Comparison of ENCODE assay signal across 18 cellular contexts in genomic region chr12:121669525-121669908, GRCh38. TPM values are rescaled to one million over a fixed set of nuclear protein-coding genes. Genes with fewer than 3 reads are reported as not detected.
DNase-seq lines count a peak whose midpoint lies in the region; ATAC-seq, FAIRE-seq and TF ChIP-seq lines count a peak whose summit lies in the region.
"Had no signal": no experiment of that assay in that cellular context is flagged by ENCODE, and none has a peak within 500 bp of the region (broad histone marks: within the 10 kb centered on the region; RNA-seq: fewer than 3 reads in every experiment).

Gene MORN3 (minus strand): TSS chr12:121669654. CDS start chr12:121669483, 171 bp downstream.

- DNase-seq in HepG2 (ENCODE audit: low spot score) (no peak), right lobe of liver (no peak), T-cell (no peak), epithelial cell of esophagus (ENCODE audit: low read depth) (peak; percentile 48), germinal center (ENCODE audit: low spot score) (no peak), RCC 7860 (ENCODE audit: low spot score) (no peak), GM10266 (ENCODE audit: extremely low spot score) (no peak), DMS79 treated with DMSO at 0.1 percent for 48 hours (lab: John Stamatoyannopoulos, UW) (no peak)
- DNase-seq: activated CD4-positive, alpha-beta T cell treated with anti-CD3 and anti-CD28 coated beads, Interleukin-2, amount 50 U/mL, for 48 hours; activated gamma-delta T cell treated with Interleukin-2 at 50 U/mL for 16 hours; DMS153; left ventricle myocardium inferior; NCI-H146; psoas muscle; SHP77 treated with DMSO at 0.1 percent for 48 hours had no signal

- WGBS in HepG2 (ENCODE audit: low lambda C conversion rate) = 77% methylated on average over 4 of the region's 5 CpGs
- 83% methylated on average over 1 of the region's 5 CpGs for WGBS in right lobe of liver (ENCODE audit: insufficient coverage, low coverage, low lambda C conversion rate, missing lambda C conversion rate)

- peak within 1 kb of the TSS; percentile 80 to 82 for H3K27ac Mint-ChIP-seq in T-cell
- H3K27ac Mint-ChIP-seq: stimulated activated naive CD8-positive, alpha-beta T cell treated with anti-CD3 and anti-CD28 coated beads, Interleukin-15, Interleukin-2, amounts not matched to agents 100 ng/mL and 50 ng/mL, for 24 hours had no signal

- no peaks in the 10 kb centered on the region for H3K9me3 Mint-ChIP-seq in T-cell
- H3K9me3 Mint-ChIP-seq: stimulated activated naive CD8-positive, alpha-beta T cell treated with anti-CD3 and anti-CD28 coated beads, Interleukin-15, Interleukin-2, amounts not matched to agents 100 ng/mL and 50 ng/mL, for 24 hours had no signal

- no peak for FAIRE-seq in HepG2 (lab: Jason Lieb, UNC)
- FAIRE-seq in RCC 7860 (lab: Jason Lieb, UNC) = no peak
- FAIRE-seq: endometrium had no signal

- TF ChIP-seq RAD21 in HepG2 (CRISPR knock-in tag; IDR thresholded peaks at IDR 0.05) = no peak

- TF ChIP-seq EP300 in HepG2 (IDR thresholded peaks at IDR 0.05; ENCODE audit: low read depth in 2 of 2, low read length in 2 of 2) (no peak), HepG2 (CRISPR knock-in tag; IDR thresholded peaks at IDR 0.05; ENCODE audit: borderline replicate concordance) (no peak)

- ATAC-seq in HepG2 (peak; percentile 29), right lobe of liver (no peak), T-cell (replicated peaks in 1 of 4) (no peak)
- ATAC-seq: foreskin keratinocyte, psoas muscle had no signal

- intact Hi-C loops in HepG2 (cut with micrococcal nuclease; ENCODE audit: unreplicated experiment) = loop anchor here (2.0 kb wide), 1 partner anchor 117 kb away; no protein-coding TSS in a partner anchor
- intact Hi-C loops in right lobe of liver (cut with DNase I) = loop anchor here in 1 of 2 donors (10.0 kb wide), 1 partner anchor 105 kb away; no protein-coding TSS in a partner anchor

- H3K4me1 ChIP-seq in HepG2 (ENCODE audit: insufficient read depth, low read length) = peaks cover 39% of the 10 kb centered on the region
- H3K4me1 ChIP-seq in right lobe of liver = peaks cover 0 to 13% (median 0%) of the 10 kb centered on the region in 4 donors

- POLR2A ChIA-PET in HepG2 (lab: Yijun Ruan, JAX) (interaction anchor here (0.8 to 2.0 kb wide), 3 partner anchors 17 to 119 kb away, joined by 4 to 8 read pairs (median 5); no protein-coding TSS in a partner anchor), T-cell (lab: Charles Lee) (interaction anchor here in 1 of 2 donors (0.6 kb wide), 1 partner anchor 18 kb away, joined by 3 read pairs; no protein-coding TSS in a partner anchor)

- no peaks in the 10 kb centered on the region; a peak in 1 of 5 replicates for H3K27me3 ChIP-seq in HepG2 (ENCODE audit: control insufficient read depth in 1 of 2, insufficient read depth in 2 of 2, low read length in 2 of 2)
- no peaks in the 10 kb centered on the region for H3K27me3 ChIP-seq in right lobe of liver
- H3K27me3 ChIP-seq: foreskin keratinocyte had no signal

- CTCF ChIA-PET in HepG2 (lab: Yijun Ruan, JAX; ENCODE audit: low intra/inter-chr PET ratio, low total read pairs) (interaction anchor here (1.9 to 2.2 kb wide), 2 partner anchors 117 to 170 kb away, joined by 9 to 14 read pairs; no protein-coding TSS in a partner anchor), T-cell (lab: Charles Lee) (interaction anchor here (1.4 to 3.2 kb wide), 6 partner anchors 10 to 125 kb away, joined by 3 to 27 read pairs (median 13); no protein-coding TSS in a partner anchor)

- no peak for TF ChIP-seq POLR2A in HepG2 (IDR thresholded peaks at IDR 0.05; ENCODE audit: insufficient read depth in 1 of 2, low read depth in 2 of 2, low read length in 2 of 2)
- no peak for TF ChIP-seq POLR2A in right lobe of liver (IDR thresholded peaks at IDR 0.05)

- no TSS peak for BruUV-seq in HepG2 (replicated peaks; lab: Mats Ljungman, UMichigan)

- in situ Hi-C loops in HepG2 (cut with HindIII; ENCODE audit: extremely low pct_ligation_motif_present, low pct_unique_long_range_greater_than_20kb) = loop anchor here (5.0 kb wide), 1 partner anchor 117 kb away; no protein-coding TSS in a partner anchor

- H3K9me3 ChIP-seq in HepG2 (ENCODE audit: low read length) = no peaks in the 10 kb centered on the region
- H3K9me3 ChIP-seq in right lobe of liver = no peaks in the 10 kb centered on the region
- H3K9me3 ChIP-seq: left ventricle myocardium inferior, psoas muscle had no signal

- no peak within 1 kb of the TSS for H3K27ac ChIP-seq in HepG2 (ENCODE audit: extremely low read length, insufficient read depth, low read length)
- H3K27ac ChIP-seq in right lobe of liver = no peak within 1 kb of the TSS
- H3K27ac ChIP-seq: foreskin keratinocyte, left ventricle myocardium inferior, psoas muscle had no signal

- H3K4me3 ChIP-seq in HepG2 (replicated peaks in 1 of 3; ENCODE audit: insufficient read depth in 1 of 3, low read depth in 2 of 3, low read length in 3 of 3) (peak within 1 kb of the TSS; percentile 14 to 55 (median 27); a peak in 5 of 6 replicates), right lobe of liver (no peak within 1 kb of the TSS), epithelial cell of esophagus (ENCODE audit: low read length) (no peak within 1 kb of the TSS)
- H3K4me3 ChIP-seq: left ventricle myocardium inferior, psoas muscle had no signal

- TF ChIP-seq CTCF in HepG2 (CRISPR knock-in tag; IDR thresholded peaks at IDR 0.05) (no peak), right lobe of liver (IDR thresholded peaks at IDR 0.05) (no peak), epithelial cell of esophagus (IDR thresholded peaks at IDR 0.05; ENCODE audit: insufficient read depth, low read depth, low read length, missing control alignments) (no peak), GM10266 (IDR thresholded peaks at IDR 0.05; ENCODE audit: control insufficient read depth, insufficient read depth, low read depth, missing control alignments) (no peak)

- peak within 1 kb of the TSS; percentile 23 for H2AFZ ChIP-seq in HepG2 (ENCODE audit: low read length)

- no peaks in the 10 kb centered on the region for H3K27me3 Mint-ChIP-seq in T-cell
- H3K27me3 Mint-ChIP-seq: stimulated activated naive CD8-positive, alpha-beta T cell treated with anti-CD3 and anti-CD28 coated beads, Interleukin-15, Interleukin-2, amounts not matched to agents 100 ng/mL and 50 ng/mL, for 24 hours had no signal

- peak within 1 kb of the TSS; percentile 12; the same call in 1 of the 2 replicates for H3K9ac ChIP-seq in HepG2 (ENCODE audit: insufficient read depth, low read depth, low read length)

- peak within 1 kb of the TSS; percentile 64 for H3K4me2 ChIP-seq in HepG2 (ENCODE audit: low read depth, low read length)

- peaks cover 4% of the 10 kb centered on the region for H3K36me3 Mint-ChIP-seq in T-cell

- no peak within 1 kb of the TSS for H3K4me3 Mint-ChIP-seq in T-cell
- H3K4me3 Mint-ChIP-seq: stimulated activated naive CD8-positive, alpha-beta T cell treated with anti-CD3 and anti-CD28 coated beads, Interleukin-15, Interleukin-2, amounts not matched to agents 100 ng/mL and 50 ng/mL, for 24 hours had no signal

- H3K4me1 Mint-ChIP-seq in T-cell = peaks cover 52 to 64% (median 55%) of the 10 kb centered on the region in 3 donors

- H3K79me2 ChIP-seq in HepG2 (ENCODE audit: insufficient read depth, low read length) = no peaks in the 10 kb centered on the region

- no peaks in the 10 kb centered on the region for H4K20me1 ChIP-seq in HepG2 (ENCODE audit: insufficient read depth, low read length)

- H3K36me3 ChIP-seq in HepG2 (replicated peaks in 1 of 2; ENCODE audit: control insufficient read depth in 1 of 2, insufficient read depth in 2 of 2, low read length in 2 of 2) = no peaks in the 10 kb centered on the region
- H3K36me3 ChIP-seq in right lobe of liver = no peaks in the 10 kb centered on the region
- H3K36me3 ChIP-seq: left ventricle myocardium inferior had no signal

RNA-seq across cellular contexts. Expression of gene MORN3, which starts in this region (rescaled TPM):
- total RNA-seq in HepG2 (2016; rRNA removed; fragmentation: Illumina TruSeq; extraction: Trizol) (2.0 TPM in 2 replicates), right lobe of liver (under 1 TPM in 1 of 6 experiments, not detected in 5; 0.09 TPM), T-cell (10 to 100 TPM in 2 of 5 donors, 1 to 10 TPM in 3; 3.9 to 17.6 (median 8.3) TPM)
- 0.53 and 2.6 TPM in 2 replicates for total RNA-seq in HepG2 (2016; cell fraction: cytosol; rRNA removed; fragmentation: Illumina TruSeq; extraction: Trizol; ENCODE audit: low read depth)
- 1.5 and 2.6 TPM in 2 replicates for total RNA-seq in HepG2 (2016; cell fraction: insoluble cytoplasmic fraction; rRNA removed; fragmentation: Illumina TruSeq; extraction: Trizol)
- total RNA-seq in HepG2 (2016; cell fraction: membrane; rRNA removed; fragmentation: Illumina TruSeq; extraction: Trizol) = 2.0 and 2.4 TPM in 2 replicates
- total RNA-seq in HepG2 (2016; cell fraction: nucleus; rRNA removed; fragmentation: Illumina TruSeq; extraction: Trizol) = 0.62 and 0.97 TPM in 2 replicates
- polyA plus RNA-seq in HepG2 (2011; rRNA removed) = 0.98 and 1.1 TPM in 2 replicates
- 0.86 and 0.90 TPM in 2 replicates for polyA plus RNA-seq in HepG2 (2011; cell fraction: cytosol; rRNA removed)
- 0.35 and 0.48 TPM in 2 replicates for polyA plus RNA-seq in HepG2 (2011; cell fraction: nucleus; rRNA removed)
- polyA plus RNA-seq in HepG2 (2012) = 0.55 and 0.58 TPM in 2 replicates
- polyA plus RNA-seq in HepG2 (2016; cell fraction: cytosol; fragmentation: Illumina TruSeq; extraction: Trizol; ENCODE audit: low read depth) = 2.2 and 2.6 TPM in 2 replicates
- 1.3 and 1.8 TPM in 2 replicates for polyA plus RNA-seq in HepG2 (2016; cell fraction: insoluble cytoplasmic fraction; fragmentation: Illumina TruSeq; extraction: Trizol; ENCODE audit: low read depth)
- polyA plus RNA-seq in HepG2 (2016; cell fraction: membrane; fragmentation: Illumina TruSeq; extraction: Trizol; ENCODE audit: low read depth) = 1.6 TPM in 2 replicates
- 0.93 and 1.2 TPM in 2 replicates for polyA plus RNA-seq in HepG2 (2016; cell fraction: nucleus; fragmentation: Illumina TruSeq; extraction: Trizol; ENCODE audit: insufficient read depth, low read depth)
- 0.44 TPM in 1 of 2 replicates, not detected in the other for polyA minus RNA-seq in HepG2 (2011; rRNA and poly(A)+ RNA removed; ENCODE audit: low replicate concordance)
- 0.18 TPM in 1 of 2 replicates, not detected in the other for polyA minus RNA-seq in HepG2 (2011; cell fraction: cytosol; rRNA and poly(A)+ RNA removed)
- polyA minus RNA-seq in HepG2 (2011; cell fraction: nucleus; rRNA and poly(A)+ RNA removed) = 0.13 and 0.75 TPM in 2 replicates
- total RNA-seq: left ventricle myocardium inferior, psoas muscle had no signal

Comparison
In these comparisons a context has a peak if more than half of its experiments do, and no peak if none do; other contexts are left out.
1. H3K4me3 ChIP-seq: peak in HepG2 (3 of 3); none in right lobe of liver (0 of 3) and epithelial cell of esophagus (single experiment).